In genomic region chr5:146533882-146534281, GRCh38 we compare ENCODE assay signal across 1 cellular context.
TF ChIP-seq lines count a peak whose summit lies in the region.

No MANE protein-coding gene starts in this region.

TF ChIP-seq in GM23338, 12 proteins besides CTCF, POLR2A, EP300 and RAD21 (continued from another document):
- TF ChIP-seq REST (IDR thresholded peaks at IDR 0.05; ENCODE audit: unreplicated experiment): no peak
- no peak for TF ChIP-seq POLR2AphosphoS5 (IDR thresholded peaks at IDR 0.05; ENCODE audit: low read depth)
- TF ChIP-seq EZH2phosphoT487 (IDR thresholded peaks at IDR 0.05; ENCODE audit: unreplicated experiment): no peak
- TF ChIP-seq JUNB (IDR thresholded peaks at IDR 0.05; ENCODE audit: unreplicated experiment): no peak
- no peak for TF ChIP-seq ZNF331 (CRISPR knock-in tag; IDR thresholded peaks at IDR 0.05; ENCODE audit: low read depth)
- TF ChIP-seq EZH2 (IDR thresholded peaks at IDR 0.05; ENCODE audit: low read depth, unreplicated experiment): no peak
